ENCODE assay signal across 34 cellular contexts in the genomic region with DNA sequence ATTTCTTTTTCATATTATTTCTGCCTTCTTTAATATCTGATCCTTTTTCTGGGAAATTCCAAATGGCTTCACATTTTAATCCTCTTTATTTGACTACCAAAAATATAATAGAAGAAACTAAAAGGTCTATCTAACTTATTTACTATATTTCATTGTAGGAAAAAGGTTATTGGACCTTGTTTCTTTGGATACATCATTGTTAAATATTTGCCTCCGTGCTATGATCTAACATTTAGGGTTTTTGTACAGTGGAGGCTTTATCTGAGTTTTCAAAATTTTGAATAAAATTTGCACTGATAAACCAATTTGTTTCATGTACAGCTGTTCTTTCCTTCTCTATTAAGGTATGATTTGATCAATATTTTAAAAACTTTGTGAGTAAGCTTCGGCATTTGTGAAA.
"Had no signal": no experiment of that assay in that cellular context is flagged by ENCODE, and none has a peak within 500 bp of the region (broad histone marks: within the 10 kb centered on the region; RNA-seq: fewer than 3 reads in every experiment).

No MANE protein-coding gene starts in this region.

- H3K36me3 ChIP-seq: MG63 had no signal

- H3K9me3 ChIP-seq: MG63 had no signal

- H3K27me3 ChIP-seq: MG63 had no signal

- DNase-seq: Karpas-422, KG1, MG63, MM.1S, MV-4-11, NCI-H1048, NCI-H1092, NCI-H1092 treated with DMSO at 0.1 percent for 48 hours, NCI-H1105, NCI-H1105 treated with DMSO at 0.1 percent for 48 hours, NCI-H1417, NCI-H1417 treated with DMSO at 0.1 percent for 48 hours, NCI-H1436, NCI-H1436 treated with DMSO at 0.1 percent for 48 hours, NCI-H146, NCI-H1694, NCI-H1694 treated with DMSO at 0.1 percent for 48 hours, NCI-H187, NCI-H187 treated with DMSO at 0.1 percent for 48 hours, NCI-H1930, NCI-H2029, NCI-H2029 treated with DMSO at 0.1 percent for 48 hours, NCI-H2081, NCI-H2107, NCI-H2171, NCI-H2171 treated with DMSO at 0.1 percent for 48 hours, NCI-H2227 treated with DMSO at 0.1 percent for 48 hours, NCI-H226, NCI-H345, NCI-H446, NCI-H446 treated with DMSO at 0.1 percent for 48 hours, NCI-H510A, NCI-H510A treated with DMSO at 0.1 percent for 48 hours had no signal

- H3K4me3 ChIP-seq: MG63 had no signal

- H3K27ac ChIP-seq: KMS-11 had no signal

- H3K4me2 ChIP-seq: KMS-11 had no signal

- H3K9ac ChIP-seq: KMS-11 had no signal
